1 cellular context compared by ENCODE assay signal in the genomic region with DNA sequence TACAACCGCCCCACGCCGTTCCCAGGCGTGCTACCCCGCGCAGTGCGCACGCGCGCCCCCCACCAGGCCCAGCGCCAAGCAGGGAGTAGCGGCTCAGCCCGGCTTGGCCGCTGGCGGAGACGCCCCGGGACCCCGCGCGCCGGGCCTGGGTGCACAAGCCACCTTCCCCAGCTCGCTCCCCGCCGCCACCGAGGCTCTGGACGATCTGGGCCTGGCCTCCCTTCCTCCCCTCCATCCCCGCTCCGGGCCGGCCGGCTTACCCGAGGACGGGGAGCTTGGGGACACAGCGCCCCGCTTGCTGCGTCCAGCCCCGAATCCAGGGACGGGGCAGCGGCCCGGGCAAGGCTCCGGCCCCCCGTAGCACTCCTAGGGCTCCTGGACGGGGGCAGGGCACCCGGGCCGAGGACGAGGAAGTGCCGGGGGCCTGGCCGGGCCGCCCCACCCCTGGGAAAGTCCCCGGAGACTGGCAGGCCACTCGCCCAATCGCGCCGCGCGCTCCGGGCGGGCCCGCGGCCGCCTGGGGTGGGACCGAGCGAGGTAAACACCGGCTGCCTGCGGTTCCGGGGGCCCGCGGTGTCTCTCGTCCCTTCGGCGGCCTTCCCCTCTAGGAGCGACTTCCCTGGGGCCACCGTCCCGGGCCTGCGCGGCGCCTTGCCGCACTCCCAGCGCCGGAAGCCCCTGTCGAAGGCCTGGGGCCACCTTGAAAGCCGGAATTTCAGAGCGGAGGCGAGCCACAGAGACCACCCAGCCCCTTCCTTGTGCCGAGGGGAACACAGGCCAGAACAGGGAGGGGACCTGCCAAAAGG.
TF ChIP-seq lines count a peak whose summit lies in the region.

TSS of gene TNIP1 (minus strand) at position 415 of the 806 bp plus-strand sequence. CDS start 15,939 bp downstream, outside the sequence.

TF ChIP-seq in K562, 482 proteins besides CTCF, POLR2A, EP300 and RAD21 (continued from another document and continues in another):
- TF ChIP-seq FOXK1 (CRISPR knock-in tag; IDR thresholded peaks at IDR 0.05; ENCODE audit: borderline replicate concordance): peak; percentile 44; the same call in 1 of the 2 replicates
- TF ChIP-seq TAF15 (IDR thresholded peaks at IDR 0.05; ENCODE audit: low read depth, low read length): no peak
- no peak for TF ChIP-seq MCM5 (IDR thresholded peaks at IDR 0.05; ENCODE audit: low read depth)
- no peak for TF ChIP-seq SLC30A9 (CRISPR knock-in tag; IDR thresholded peaks at IDR 0.05)
- TF ChIP-seq ZNF644 (tag; IDR thresholded peaks at IDR 0.05; ENCODE audit: low read depth): no peak; the same call in 1 of the 2 replicates
- TF ChIP-seq FIP1L1 (IDR thresholded peaks at IDR 0.05; ENCODE audit: low read depth, low read length, poor library complexity, severe bottlenecking): peak; percentile 78
- TF ChIP-seq, protein P1, sequence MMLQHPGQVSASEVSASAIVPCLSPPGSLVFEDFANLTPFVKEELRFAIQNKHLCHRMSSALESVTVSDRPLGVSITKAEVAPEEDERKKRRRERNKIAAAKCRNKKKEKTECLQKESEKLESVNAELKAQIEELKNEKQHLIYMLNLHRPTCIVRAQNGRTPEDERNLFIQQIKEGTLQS (IDR thresholded peaks at IDR 0.05): no peak
- TF ChIP-seq, protein P1 (CRISPR knock-in tag; conservative IDR thresholded peaks at IDR 0.05): no peak; the same call in 1 of the 2 replicates
- peak; percentile 90 for TF ChIP-seq SMAD4 (CRISPR knock-in tag; conservative IDR thresholded peaks at IDR 0.05)
- 0 out of 2 replicates have a peak, but pooled peaks have one; percentile 68 for TF ChIP-seq ZNF583 (CRISPR knock-in tag; IDR thresholded peaks at IDR 0.05)
- TF ChIP-seq NFIC (IDR thresholded peaks at IDR 0.05): peak; percentile 98
- TF ChIP-seq ELF4 (CRISPR knock-in tag; IDR thresholded peaks at IDR 0.05): no peak
- TF ChIP-seq, protein P2, sequence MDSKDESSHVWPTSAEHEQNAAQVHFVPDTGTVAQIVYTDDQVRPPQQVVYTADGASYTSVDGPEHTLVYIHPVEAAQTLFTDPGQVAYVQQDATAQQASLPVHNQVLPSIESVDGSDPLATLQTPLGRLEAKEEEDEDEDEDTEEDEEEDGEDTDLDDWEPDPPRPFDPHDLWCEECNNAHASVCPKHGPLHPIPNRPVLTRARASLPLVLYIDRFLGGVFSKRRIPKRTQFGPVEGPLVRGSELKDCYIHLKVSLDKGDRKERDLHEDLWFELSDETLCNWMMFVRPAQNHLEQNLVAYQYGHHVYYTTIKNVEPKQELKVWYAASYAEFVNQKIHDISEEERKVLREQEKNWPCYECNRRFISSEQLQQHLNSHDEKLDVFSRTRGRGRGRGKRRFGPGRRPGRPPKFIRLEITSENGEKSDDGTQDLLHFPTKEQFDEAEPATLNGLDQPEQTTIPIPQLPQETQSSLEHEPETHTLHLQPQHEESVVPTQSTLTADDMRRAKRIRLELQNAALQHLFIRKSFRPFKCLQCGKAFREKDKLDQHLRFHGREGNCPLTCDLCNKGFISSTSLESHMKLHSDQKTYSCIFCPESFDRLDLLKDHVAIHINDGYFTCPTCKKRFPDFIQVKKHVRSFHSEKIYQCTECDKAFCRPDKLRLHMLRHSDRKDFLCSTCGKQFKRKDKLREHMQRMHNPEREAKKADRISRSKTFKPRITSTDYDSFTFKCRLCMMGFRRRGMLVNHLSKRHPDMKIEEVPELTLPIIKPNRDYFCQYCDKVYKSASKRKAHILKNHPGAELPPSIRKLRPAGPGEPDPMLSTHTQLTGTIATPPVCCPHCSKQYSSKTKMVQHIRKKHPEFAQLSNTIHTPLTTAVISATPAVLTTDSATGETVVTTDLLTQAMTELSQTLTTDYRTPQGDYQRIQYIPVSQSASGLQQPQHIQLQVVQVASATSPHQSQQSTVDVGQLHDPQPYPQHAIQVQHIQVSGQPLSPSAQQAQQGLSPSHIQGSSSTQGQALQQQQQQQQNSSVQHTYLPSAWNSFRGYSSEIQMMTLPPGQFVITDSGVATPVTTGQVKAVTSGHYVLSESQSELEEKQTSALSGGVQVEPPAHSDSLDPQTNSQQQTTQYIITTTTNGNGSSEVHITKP (IDR thresholded peaks at IDR 0.05; ENCODE audit: partially characterized antibody): peak; percentile 35
- TF ChIP-seq GATA2 (CRISPR knock-in tag; IDR thresholded peaks at IDR 0.05): no peak
- no peak for TF ChIP-seq ZNF277 (CRISPR knock-in tag; IDR thresholded peaks at IDR 0.05; ENCODE audit: borderline replicate concordance)
- TF ChIP-seq ZNF140 (CRISPR knock-in tag; IDR thresholded peaks at IDR 0.05): no peak
- no peak for TF ChIP-seq NCOA2 (IDR thresholded peaks at IDR 0.05; ENCODE audit: partially characterized antibody in 2 of 2)
- TF ChIP-seq EWSR1 (IDR thresholded peaks at IDR 0.05; ENCODE audit: borderline replicate concordance, low read depth, partially characterized antibody): no peak
- TF ChIP-seq LCOR (CRISPR knock-in tag; IDR thresholded peaks at IDR 0.05): peak; percentile 77; the same call in 1 of the 2 replicates
- TF ChIP-seq ZNF239 (CRISPR knock-in tag; IDR thresholded peaks at IDR 0.05): no peak
- no peak for TF ChIP-seq ZFP30 (CRISPR knock-in tag; IDR thresholded peaks at IDR 0.05; ENCODE audit: borderline replicate concordance)
- no peak for TF ChIP-seq KAT8 (IDR thresholded peaks at IDR 0.05; ENCODE audit: low read depth)
- no peak for TF ChIP-seq CBX1 (IDR thresholded peaks at IDR 0.05; ENCODE audit: low read depth)
- no peak for TF ChIP-seq OTX1 (CRISPR knock-in tag; IDR thresholded peaks at IDR 0.05)
- no peak for TF ChIP-seq ZNF212 (CRISPR knock-in tag; IDR thresholded peaks at IDR 0.05)
- no peak for TF ChIP-seq RNF2 (IDR thresholded peaks at IDR 0.05)
- TF ChIP-seq ZNF707 (CRISPR knock-in tag; conservative IDR thresholded peaks at IDR 0.05): no peak
- TF ChIP-seq, protein P3, sequence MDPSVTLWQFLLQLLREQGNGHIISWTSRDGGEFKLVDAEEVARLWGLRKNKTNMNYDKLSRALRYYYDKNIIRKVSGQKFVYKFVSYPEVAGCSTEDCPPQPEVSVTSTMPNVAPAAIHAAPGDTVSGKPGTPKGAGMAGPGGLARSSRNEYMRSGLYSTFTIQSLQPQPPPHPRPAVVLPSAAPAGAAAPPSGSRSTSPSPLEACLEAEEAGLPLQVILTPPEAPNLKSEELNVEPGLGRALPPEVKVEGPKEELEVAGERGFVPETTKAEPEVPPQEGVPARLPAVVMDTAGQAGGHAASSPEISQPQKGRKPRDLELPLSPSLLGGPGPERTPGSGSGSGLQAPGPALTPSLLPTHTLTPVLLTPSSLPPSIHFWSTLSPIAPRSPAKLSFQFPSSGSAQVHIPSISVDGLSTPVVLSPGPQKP (CRISPR knock-in tag; IDR thresholded peaks at IDR 0.05): no peak
- no peak for TF ChIP-seq MECOM (CRISPR knock-in tag; IDR thresholded peaks at IDR 0.05)
- TF ChIP-seq TRIM24 (IDR thresholded peaks at IDR 0.05): peak in 1 of 2 experiments; percentile 38; a peak in 1 of 4 replicates
- TF ChIP-seq EHMT2 (IDR thresholded peaks at IDR 0.05): no peak
- no peak for TF ChIP-seq ZNF785 (CRISPR knock-in tag; IDR thresholded peaks at IDR 0.05)
- peak; percentile 73; the same call in 1 of the 2 replicates for TF ChIP-seq ZNF407 (IDR thresholded peaks at IDR 0.05; ENCODE audit: low read depth)
- TF ChIP-seq DEAF1 (CRISPR knock-in tag; IDR thresholded peaks at IDR 0.05): no peak
- no peak for TF ChIP-seq BDP1 (IDR thresholded peaks at IDR 0.05; ENCODE audit: insufficient read depth, insufficient read length)
- no peak for TF ChIP-seq NR2C1 (IDR thresholded peaks at IDR 0.05)
- TF ChIP-seq NR2C1 (tag; IDR thresholded peaks at IDR 0.05): no peak
- TF ChIP-seq ZSCAN29 (IDR thresholded peaks at IDR 0.05): peak; percentile 41; the same call in 1 of the 2 replicates
- TF ChIP-seq MEF2A (IDR thresholded peaks at IDR 0.05; ENCODE audit: control insufficient read depth, low read depth, low read length): no peak
- no peak for TF ChIP-seq GTF2A2 (tag; IDR thresholded peaks at IDR 0.05)
- no peak for TF ChIP-seq DMBX1 (CRISPR knock-in tag; IDR thresholded peaks at IDR 0.05; ENCODE audit: borderline replicate concordance)
- no peak for TF ChIP-seq STAT6 (CRISPR knock-in tag; IDR thresholded peaks at IDR 0.05)
- TF ChIP-seq KHSRP (IDR thresholded peaks at IDR 0.05): no peak
